7 cellular contexts compared by ENCODE assay signal in the genomic region with DNA sequence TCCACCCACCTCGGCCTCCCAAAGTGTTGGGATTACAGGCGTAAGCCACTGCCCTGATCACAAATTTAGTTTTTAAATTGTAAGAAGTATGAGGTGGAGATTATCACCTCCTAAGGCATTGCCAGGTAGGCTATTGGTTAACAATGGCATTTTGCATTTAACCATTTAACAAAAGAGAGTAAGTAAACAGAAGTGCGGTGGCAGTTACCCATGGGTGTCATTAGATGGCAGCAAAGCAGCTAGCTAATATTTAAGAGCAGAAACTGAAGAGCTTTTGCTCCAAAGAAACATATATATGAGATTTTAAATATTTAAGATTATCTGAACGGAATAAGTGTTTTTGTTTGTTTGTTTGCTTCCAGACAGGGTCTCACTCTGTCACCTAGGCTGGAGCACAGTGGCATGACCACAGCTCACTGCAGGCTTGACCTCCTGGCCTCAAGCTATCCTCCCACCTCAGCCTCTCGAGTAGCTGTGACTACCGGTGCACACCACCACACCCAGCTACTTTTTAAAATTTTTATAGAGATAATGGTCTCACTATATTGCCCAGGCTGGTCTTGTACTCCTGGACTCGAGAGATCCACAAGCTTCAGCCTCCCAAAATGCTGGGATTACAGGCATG.
A peak's percentile ranks its signal among the peaks of the same experiment; 100 is the strongest.
DNase-seq lines count a peak whose midpoint lies in the region; ATAC-seq and FAIRE-seq lines count a peak whose summit lies in the region.

No MANE protein-coding gene starts in this region.

- DNase-seq in H4 (ENCODE audit: low spot score), result peak; percentile 58
- peak; percentile 52 for DNase-seq in NCI-H146 treated with DMSO at 0.1 percent for 48 hours (lab: John Stamatoyannopoulos, UW; ENCODE audit: unreplicated experiment)
- DNase-seq in adipocyte (ENCODE audit: low read depth), result peak; percentile 58
- DNase-seq in left lobe of liver (ENCODE audit: low spot score), result no peak
- DNase-seq in activated gamma-delta T cell (lab: John Stamatoyannopoulos, UW), result no peak

- FAIRE-seq in G401.6 (lab: Jason Lieb, UNC), result peak; percentile 64

- no peak overlapping the region for H3K4me3 ChIP-seq in adipocyte (ENCODE audit: low read length)

- no peaks in the 10 kb centered on the region for H3K9me3 ChIP-seq in adipocyte (ENCODE audit: control insufficient read depth, low read length)

- no peak overlapping the region for H3K9ac ChIP-seq in adipocyte (ENCODE audit: low read length)

- peaks cover 26% of the 10 kb centered on the region for H3K27me3 ChIP-seq in adipocyte (replicated peaks; ENCODE audit: control insufficient read depth, insufficient read depth, low read length)

- H3K4me1 ChIP-seq in adipocyte (ENCODE audit: control insufficient read depth, insufficient read depth, low read length), result no peaks in the 10 kb centered on the region

- no peaks in the 10 kb centered on the region for H3K36me3 ChIP-seq in adipocyte (ENCODE audit: control insufficient read depth, insufficient read depth, low read length, severe bottlenecking)

- ATAC-seq in left lobe of liver (peak; percentile 62), HG02938 (IDR thresholded peaks at IDR 0.05; ENCODE audit: unreplicated experiment) (no peak)

Comparison
In these comparisons a context has a peak if more than half of its experiments do, and no peak if none do; other contexts are left out.
1. DNase-seq: peak in H4 (single experiment), NCI-H146 treated with DMSO at 0.1 percent for 48 hours (single experiment) and adipocyte (single experiment); none in left lobe of liver (single experiment) and activated gamma-delta T cell (single experiment).